24 cellular contexts compared by ENCODE assay signal in genomic region chr9:2335260-2335659, GRCh38.
DNase-seq lines count a peak whose midpoint lies in the region; ATAC-seq, FAIRE-seq and TF ChIP-seq lines count a peak whose summit lies in the region.
"Had no signal": no experiment of that assay in that cellular context is flagged by ENCODE, and none has a peak within 500 bp of the region (broad histone marks: within the 10 kb centered on the region; RNA-seq: fewer than 3 reads in every experiment).

No MANE protein-coding gene starts in this region.

- TF ChIP-seq CTCF in bronchial epithelial cell (IDR thresholded peaks at IDR 0.05; ENCODE audit: insufficient read depth, low read length, severe bottlenecking): no peak
- no peak for TF ChIP-seq CTCF in H9 (conservative IDR thresholded peaks at IDR 0.05)

- DNase-seq in Right ventricle myocardium superior (no peak), cardiac septum (ENCODE audit: low spot score) (no peak), bronchial epithelial cell (ENCODE audit: low read depth) (no peak), left lobe of liver (ENCODE audit: low spot score) (no peak), sciatic nerve (ENCODE audit: low spot score) (no peak), H9 (no peak)
- DNase-seq in stimulated activated naive CD8-positive, alpha-beta T cell treated with anti-CD3 and anti-CD28 coated beads, Interleukin-15, amount 100 ng/mL, for 72 hours: no peak
- DNase-seq: 8988T, ACHN, BE2C, Calu3, DMS79 treated with DMSO at 0.1 percent for 48 hours, KBM-7, MG63, NCI-H1417 treated with DMSO at 0.1 percent for 48 hours, NCI-H1694 treated with DMSO at 0.1 percent for 48 hours, NCI-H526 treated with DMSO at 0.1 percent for 48 hours, RPMI8226, SHP77 treated with DMSO at 0.1 percent for 48 hours had no signal

- H3T11ph ChIP-seq in H9 (ENCODE audit: low read length): no peak overlapping the region

- FAIRE-seq in bronchial epithelial cell (lab: Jason Lieb, UNC): peak; percentile 18
- FAIRE-seq: GM12892, H54, HTR-8/SVneo had no signal

- no peak overlapping the region for H3K4me3 Mint-ChIP-seq in stimulated activated naive CD8-positive, alpha-beta T cell treated with anti-CD3 and anti-CD28 coated beads, Interleukin-15, amount 100 ng/mL, for 72 hours
- H3K4me3 Mint-ChIP-seq in H9: no peak overlapping the region
- H3K4me3 Mint-ChIP-seq: CD14-positive monocyte had no signal

- no peak overlapping the region for H3K27ac ChIP-seq in H9 (ENCODE audit: insufficient read length, low read depth, low read length)

- H3K9me3 ChIP-seq in H9 (ENCODE audit: control insufficient read depth, low read depth, low read length): no peaks in the 10 kb centered on the region
- H3K9me3 ChIP-seq: BE2C, MG63 had no signal

- H3K79me1 ChIP-seq in H9 (ENCODE audit: insufficient read depth, low read depth, low read length, poor library complexity, severe bottlenecking): no peaks in the 10 kb centered on the region

- no peak overlapping the region for H3K14ac ChIP-seq in H9 (ENCODE audit: insufficient read depth, low read length)

- ATAC-seq in Right ventricle myocardium superior (ENCODE audit: poor library complexity) (peak; percentile 44), left lobe of liver (peak; percentile 41), sciatic nerve (peak; percentile 56), HG02759 (IDR thresholded peaks at IDR 0.05; ENCODE audit: unreplicated experiment) (no peak)
- ATAC-seq in stimulated activated naive CD8-positive, alpha-beta T cell treated with anti-CD3 and anti-CD28 coated beads, Interleukin-15, amount 100 ng/mL, for 72 hours: no peak

- no CpG with 5 or more reads among the region's 4 CpGs for WGBS in H9 (ENCODE audit: extremely low coverage, insufficient read length, low lambda C conversion rate)

- no peak overlapping the region for H3K18ac ChIP-seq in H9 (ENCODE audit: insufficient read length, low read depth, low read length)

- no peaks in the 10 kb centered on the region for H3K4me1 ChIP-seq in H9 (ENCODE audit: insufficient read depth, low read length)
- H3K4me1 ChIP-seq: BE2C had no signal

- H3K36me3 ChIP-seq in bronchial epithelial cell (ENCODE audit: control insufficient read depth, insufficient read depth, low read length): no peaks in the 10 kb centered on the region
- H3K36me3 ChIP-seq: BE2C, MG63 had no signal

- intact Hi-C loops in Right ventricle myocardium superior (cut with DNase I) (no loop called here), cardiac septum (cut with DNase I) (no loop called here), sciatic nerve (cut with DNase I) (no loop called here)

- H4K5ac ChIP-seq in H9 (ENCODE audit: insufficient read length, low read depth, low read length): no peak overlapping the region

- H2BK5ac ChIP-seq in H9 (ENCODE audit: insufficient read length, low read length): no peak overlapping the region

- no peak overlapping the region for H2BK20ac ChIP-seq in H9 (ENCODE audit: low read depth, low read length, poor library complexity, severe bottlenecking)

- no peaks in the 10 kb centered on the region for H4K20me1 ChIP-seq in H9 (ENCODE audit: control insufficient read depth, insufficient read depth, insufficient read length)

- no peaks in the 10 kb centered on the region for H3K36me3 Mint-ChIP-seq in H9 (ENCODE audit: insufficient read depth in 1 of 3, low read depth in 3 of 3)
- H3K36me3 Mint-ChIP-seq: CD14-positive monocyte had no signal

- no peaks in the 10 kb centered on the region for H3K4me1 Mint-ChIP-seq in stimulated activated naive CD8-positive, alpha-beta T cell treated with anti-CD3 and anti-CD28 coated beads, Interleukin-15, amount 100 ng/mL, for 72 hours
- H3K4me1 Mint-ChIP-seq in H9: peaks cover 2 to 10% of the 10 kb centered on the region in 2 experiments; a peak in 3 of 4 replicates
- H3K4me1 Mint-ChIP-seq: CD14-positive monocyte had no signal

- no peak overlapping the region for H3K23ac ChIP-seq in H9 (ENCODE audit: insufficient read length, low read depth, low read length)

- no peaks in the 10 kb centered on the region; the same call in 1 of the 2 replicates for H3K79me2 ChIP-seq in H9 (ENCODE audit: insufficient read depth, low read length)

- no peak overlapping the region for H3K4me2 ChIP-seq in H9 (ENCODE audit: insufficient read depth, insufficient read length, low read length)

- H3K9ac ChIP-seq in H9 (ENCODE audit: extremely low read depth, insufficient read length, low read length): no peak overlapping the region

- H2BK15ac ChIP-seq in H9 (ENCODE audit: low read depth, low read length): no peak overlapping the region

- no peak overlapping the region for H4K91ac ChIP-seq in H9 (ENCODE audit: insufficient read length, low read depth, low read length)

- no peaks in the 10 kb centered on the region for H3K27me3 ChIP-seq in bronchial epithelial cell (ENCODE audit: control insufficient read depth, insufficient read depth, low read length)
- H3K27me3 ChIP-seq in H9 (ENCODE audit: insufficient read depth, low read length): no peaks in the 10 kb centered on the region
- H3K27me3 ChIP-seq: BE2C, MG63 had no signal

- no peak overlapping the region for H3K56ac ChIP-seq in H9 (ENCODE audit: insufficient read length, low read depth, low read length)

- no peak overlapping the region for H3K4me3 ChIP-seq in bronchial epithelial cell (ENCODE audit: low read depth, low read length)
- H3K4me3 ChIP-seq: MG63 had no signal

- H3K9me3 Mint-ChIP-seq in stimulated activated naive CD8-positive, alpha-beta T cell treated with anti-CD3 and anti-CD28 coated beads, Interleukin-15, amount 100 ng/mL, for 72 hours: peaks cover 0 to 4% of the 10 kb centered on the region in 2 donors
- H3K9me3 Mint-ChIP-seq in H9: peaks cover under 1 to 3% of the 10 kb centered on the region in 2 experiments; a peak in 2 of 5 replicates

- no peak overlapping the region for H3K4ac ChIP-seq in H9 (ENCODE audit: low read depth, low read length)

- no peak overlapping the region for H3K27ac Mint-ChIP-seq in stimulated activated naive CD8-positive, alpha-beta T cell treated with anti-CD3 and anti-CD28 coated beads, Interleukin-15, amount 100 ng/mL, for 72 hours
- H3K27ac Mint-ChIP-seq in H9: no peak overlapping the region

- no peak overlapping the region for H2BK120ac ChIP-seq in H9 (ENCODE audit: low read depth, low read length, poor library complexity, severe bottlenecking)

- H2AFZ ChIP-seq in H9 (ENCODE audit: low read length): no peak overlapping the region

- no peaks in the 10 kb centered on the region for H3K23me2 ChIP-seq in H9 (ENCODE audit: insufficient read length, low read depth, low read length, poor library complexity, severe bottlenecking)

- no peak overlapping the region for H4K8ac ChIP-seq in H9 (replicated peaks; ENCODE audit: insufficient read length, low read depth, low read length)

- H3K27me3 Mint-ChIP-seq in stimulated activated naive CD8-positive, alpha-beta T cell treated with anti-CD3 and anti-CD28 coated beads, Interleukin-15, amount 100 ng/mL, for 72 hours: no peaks in the 10 kb centered on the region
- H3K27me3 Mint-ChIP-seq in H9 (ENCODE audit: low read depth): no peaks in the 10 kb centered on the region

- H2BK12ac ChIP-seq in H9 (ENCODE audit: insufficient read length, low read depth, low read length): no peak overlapping the region

- no peak overlapping the region for H2AK5ac ChIP-seq in H9 (ENCODE audit: insufficient read length, low read length)

Comparison
In these comparisons a context has a peak if more than half of its experiments do, and no peak if none do; other contexts are left out.
1. ATAC-seq: peak in Right ventricle myocardium superior (single experiment), left lobe of liver (single experiment) and sciatic nerve (single experiment); none in stimulated activated naive CD8-positive, alpha-beta T cell treated with anti-CD3 and anti-CD28 coated beads, Interleukin-15, amount 100 ng/mL, for 72 hours (single experiment) and HG02759 (single experiment).